In genomic region chr18:79445740-79446566, GRCh38 we compare ENCODE assay signal across 19 cellular contexts. TPM values are rescaled to one million over a fixed set of nuclear protein-coding genes. Genes with fewer than 3 reads are reported as not detected.
DNase-seq lines count a peak whose midpoint lies in the region; ATAC-seq, FAIRE-seq and TF ChIP-seq lines count a peak whose summit lies in the region.
"Had no signal": no experiment of that assay in that cellular context is flagged by ENCODE, and none has a peak within 500 bp of the region (broad histone marks: within the 10 kb centered on the region; RNA-seq: fewer than 3 reads in every experiment).

No MANE protein-coding gene starts in this region.

- no peak overlapping the region for H4K5ac ChIP-seq in H1 (ENCODE audit: insufficient read length, low read depth, low read length)

- H3K79me2 ChIP-seq in H1 (ENCODE audit: control insufficient read depth in 1 of 2, insufficient read depth in 2 of 2, low read length in 2 of 2) (no peaks in the 10 kb centered on the region), osteoblast (ENCODE audit: insufficient read depth, low read length) (no peaks in the 10 kb centered on the region)

- in situ Hi-C loops in HAP-1 (cut with MboI; ENCODE audit: low sequenced_read_pairs), result no loop called here

- no peak overlapping the region for H3K4ac ChIP-seq in H1 (replicated peaks; ENCODE audit: insufficient read length, low read depth, low read length)

- no peak overlapping the region for H3K18ac ChIP-seq in H1 (ENCODE audit: extremely low read depth, low read length)

- H3K4me3 Mint-ChIP-seq in activated CD4-positive, alpha-beta T cell treated with anti-CD3 and anti-CD28 coated beads, Interleukin-2, amount 10 ng/mL, durations not matched to agents 24 days and 14 days, result no peak overlapping the region
- H3K4me3 Mint-ChIP-seq in activated CD4-positive, alpha-beta T cell treated with anti-CD3 and anti-CD28 coated beads for 36 hours, result no peak overlapping the region

- H3K23me2 ChIP-seq in H1 (ENCODE audit: low read depth, low read length), result no peaks in the 10 kb centered on the region

- H3K4me3 ChIP-seq in HAP-1 (no peak overlapping the region), H1 (ENCODE audit: extremely low read depth in 1 of 4, insufficient read depth in 2 of 4, low read depth in 3 of 4, low read length in 4 of 4) (no peak overlapping the region), osteoblast (ENCODE audit: insufficient read depth, low read length) (no peak overlapping the region)
- H3K4me3 ChIP-seq: ascending aorta, ovary had no signal

- H3K4me1 ChIP-seq in HAP-1 (peaks cover 10% of the 10 kb centered on the region), H1 (replicated peaks in 1 of 4; ENCODE audit: control insufficient read depth in 3 of 4, insufficient read depth in 4 of 4, low read length in 3 of 4) (no peaks in the 10 kb centered on the region; a peak in 2 of 7 replicates), osteoblast (ENCODE audit: insufficient read depth, low read length) (peaks cover 20% of the 10 kb centered on the region)
- H3K4me1 ChIP-seq: foreskin keratinocyte had no signal

- H3K79me1 ChIP-seq in H1 (ENCODE audit: low read depth, low read length), result no peaks in the 10 kb centered on the region

- no peak overlapping the region for H3K23ac ChIP-seq in H1 (ENCODE audit: insufficient read length)

- no peak overlapping the region for H3K56ac ChIP-seq in H1 (replicated peaks; ENCODE audit: insufficient read length, low read depth, low read length)

- 0 out of 2 replicates have a peak overlapping the region, but pooled peaks have one; percentile 32 for H2AK5ac ChIP-seq in H1 (ENCODE audit: low read depth, low read length)

- H4K8ac ChIP-seq in H1 (ENCODE audit: extremely low read depth, insufficient read depth, low read length), result no peak overlapping the region

- TF ChIP-seq EP300 in H1 (IDR thresholded peaks at IDR 0.05; ENCODE audit: borderline replicate concordance in 1 of 2, low read depth in 2 of 2, low read length in 2 of 2), result no peak

- H3K27me3 ChIP-seq in HAP-1 (ENCODE audit: low read depth) (no peaks in the 10 kb centered on the region), H1 (replicated peaks in 1 of 4; ENCODE audit: control insufficient read depth in 3 of 4, extremely low read depth in 1 of 4, insufficient read depth in 3 of 4, low read length in 3 of 4) (no peaks in the 10 kb centered on the region), osteoblast (ENCODE audit: insufficient read depth, low read length) (no peaks in the 10 kb centered on the region)
- H3K27me3 ChIP-seq: ascending aorta, foreskin keratinocyte, ovary had no signal

- H3K36me3 ChIP-seq in HAP-1 (replicated peaks) (peaks cover 14% of the 10 kb centered on the region; the same call in 1 of the 2 replicates), H1 (ENCODE audit: control insufficient read depth in 2 of 4, insufficient read depth in 4 of 4, low read length in 3 of 4) (no peaks in the 10 kb centered on the region; a peak in 1 of 8 replicates), osteoblast (ENCODE audit: insufficient read depth, low read length) (no peaks in the 10 kb centered on the region)
- H3K36me3 ChIP-seq: ovary had no signal

- H3K9me3 ChIP-seq in HAP-1 (no peaks in the 10 kb centered on the region), H1 (ENCODE audit: insufficient read depth in 2 of 2, low read depth in 1 of 2, low read length in 1 of 2) (no peaks in the 10 kb centered on the region), osteoblast (ENCODE audit: low read depth, low read length) (no peaks in the 10 kb centered on the region)
- H3K9me3 ChIP-seq: ascending aorta, ovary had no signal

- no peak overlapping the region for H3K9ac ChIP-seq in H1 (replicated peaks in 1 of 4; ENCODE audit: extremely low read depth in 1 of 4, low read depth in 3 of 4, low read length in 3 of 4)

- no peak overlapping the region for H3K14ac ChIP-seq in H1 (ENCODE audit: insufficient read length)

- peaks cover 12% of the 10 kb centered on the region for H3K4me1 Mint-ChIP-seq in activated CD4-positive, alpha-beta T cell treated with anti-CD3 and anti-CD28 coated beads, Interleukin-2, amount 10 ng/mL, durations not matched to agents 24 days and 14 days
- H3K4me1 Mint-ChIP-seq in activated CD4-positive, alpha-beta T cell treated with anti-CD3 and anti-CD28 coated beads for 36 hours, result peaks cover 26% of the 10 kb centered on the region

- H3K9me3 Mint-ChIP-seq in activated CD4-positive, alpha-beta T cell treated with anti-CD3 and anti-CD28 coated beads, Interleukin-2, amount 10 ng/mL, durations not matched to agents 24 days and 14 days, result no peaks in the 10 kb centered on the region
- no peaks in the 10 kb centered on the region for H3K9me3 Mint-ChIP-seq in activated CD4-positive, alpha-beta T cell treated with anti-CD3 and anti-CD28 coated beads for 36 hours (ENCODE audit: low read depth)

- ATAC-seq in activated CD4-positive, alpha-beta T cell treated with anti-CD3 and anti-CD28 coated beads for 36 hours, result no peak
- ATAC-seq: foreskin keratinocyte, left colon had no signal

- H2BK120ac ChIP-seq in H1 (replicated peaks; ENCODE audit: low read depth, low read length), result no peak overlapping the region

- H4K91ac ChIP-seq in H1 (replicated peaks; ENCODE audit: insufficient read length, low read length), result no peak overlapping the region

- H3K36me3 Mint-ChIP-seq in activated CD4-positive, alpha-beta T cell treated with anti-CD3 and anti-CD28 coated beads, Interleukin-2, amount 10 ng/mL, durations not matched to agents 24 days and 14 days (ENCODE audit: low read depth), result peaks cover 34% of the 10 kb centered on the region
- peaks cover 47% of the 10 kb centered on the region for H3K36me3 Mint-ChIP-seq in activated CD4-positive, alpha-beta T cell treated with anti-CD3 and anti-CD28 coated beads for 36 hours (ENCODE audit: low read depth)

- no peak overlapping the region for H2BK15ac ChIP-seq in H1 (ENCODE audit: low read length)

- H3K27ac Mint-ChIP-seq in activated CD4-positive, alpha-beta T cell treated with anti-CD3 and anti-CD28 coated beads, Interleukin-2, amount 10 ng/mL, durations not matched to agents 24 days and 14 days, result peak overlapping the region; percentile 15
- no peak overlapping the region for H3K27ac Mint-ChIP-seq in activated CD4-positive, alpha-beta T cell treated with anti-CD3 and anti-CD28 coated beads for 36 hours

- TF ChIP-seq CTCF in H1 (IDR thresholded peaks at IDR 0.05; ENCODE audit: control extremely low read depth in 1 of 3, insufficient read depth in 1 of 3, low read depth in 1 of 3, low read length in 3 of 3), result no peak
- no peak for TF ChIP-seq CTCF in osteoblast (IDR thresholded peaks at IDR 0.05; ENCODE audit: extremely low read depth, low read depth, low read length)

- H2BK20ac ChIP-seq in H1 (ENCODE audit: low read length), result no peak overlapping the region

- no peak for TF ChIP-seq RAD21 in H1 (IDR thresholded peaks at IDR 0.05 in 1 of 2, conservative IDR thresholded peaks at IDR 0.05 in 1 of 2; ENCODE audit: low read depth in 2 of 2, low read length in 2 of 2)

- CTCF ChIA-PET in H1 (lab: Charles Lee; ENCODE audit: partially characterized antibody), result interaction anchor here (0.8 to 1.4 kb wide), 2 partner anchors 65 to 92 kb away, joined by 3 read pairs; no protein-coding TSS in a partner anchor
- CTCF ChIA-PET in activated CD4-positive, alpha-beta T cell treated with anti-CD3 and anti-CD28 coated beads for 36 hours (lab: Charles Lee), result interaction anchor here (0.6 kb wide), 1 partner anchor 66 kb away, joined by 3 read pairs; no protein-coding TSS in a partner anchor

- POLR2A ChIA-PET in H1 (lab: Charles Lee; ENCODE audit: partially characterized antibody), result interaction anchor here (1.1 kb wide), 1 partner anchor 50 kb away, joined by 3 read pairs; no protein-coding TSS in a partner anchor
- POLR2A ChIA-PET in activated CD4-positive, alpha-beta T cell treated with anti-CD3 and anti-CD28 coated beads for 36 hours (lab: Charles Lee), result interaction anchor here (0.5 kb wide), 1 partner anchor 506 kb away, joined by 3 read pairs; the partner anchor contains the start of gene SLC66A2

- H3K4me2 ChIP-seq in H1 (ENCODE audit: insufficient read depth in 1 of 2, low read depth in 2 of 2, low read length in 2 of 2), result no peak overlapping the region
- peak overlapping the region; percentile 20 for H3K4me2 ChIP-seq in osteoblast (ENCODE audit: insufficient read depth, low read length)

- H2BK12ac ChIP-seq in H1 (ENCODE audit: low read depth, low read length), result no peak overlapping the region

- WGBS in H1 (ENCODE audit: extremely low coverage in 1 of 2, insufficient coverage in 1 of 2, insufficient read length in 1 of 2, insufficient replicate concordance in 2 of 2, low coverage in 1 of 2, low lambda C conversion rate in 2 of 2, missing lambda C conversion rate in 1 of 2), 2 experiments, result 83% methylated on average over 17 of the region's 17 CpGs; no CpG with 5 or more reads in 1 of the 2 experiments

- no peaks in the 10 kb centered on the region for H4K20me1 ChIP-seq in H1 (replicated peaks in 1 of 2; ENCODE audit: control insufficient read depth in 1 of 2, insufficient read depth in 2 of 2, low read length in 2 of 2)
- H4K20me1 ChIP-seq in osteoblast (ENCODE audit: insufficient read depth, low read length), result peaks cover 17% of the 10 kb centered on the region

- intact Hi-C loops in activated CD4-positive, alpha-beta T cell treated with anti-CD3 and anti-CD28 coated beads, Interleukin-2, amount 10 ng/mL, durations not matched to agents 24 days and 14 days (cut with micrococcal nuclease), result loop anchor here (5.0 kb wide), 1 partner anchor 76 kb away; no protein-coding TSS in a partner anchor
- intact Hi-C loops in activated CD4-positive, alpha-beta T cell treated with anti-CD3 and anti-CD28 coated beads for 36 hours (cut with DNase I, micrococcal nuclease), result no loop called here

- no peaks in the 10 kb centered on the region for H3K27me3 Mint-ChIP-seq in activated CD4-positive, alpha-beta T cell treated with anti-CD3 and anti-CD28 coated beads, Interleukin-2, amount 10 ng/mL, durations not matched to agents 24 days and 14 days
- H3K27me3 Mint-ChIP-seq in activated CD4-positive, alpha-beta T cell treated with anti-CD3 and anti-CD28 coated beads for 36 hours, result no peaks in the 10 kb centered on the region

- no peak for TF ChIP-seq POLR2A in H1 (IDR thresholded peaks at IDR 0.05; ENCODE audit: control extremely low read depth in 1 of 2, low read depth in 2 of 2, low read length in 2 of 2)

- DNase-seq in activated CD4-positive, alpha-beta T cell treated with anti-CD3 and anti-CD28 coated beads, Interleukin-2, amount 10 ng/mL, durations not matched to agents 24 days and 14 days, result no peak
- DNase-seq in activated CD4-positive, alpha-beta T cell treated with anti-CD3 and anti-CD28 coated beads for 48 hours, result no peak
- DNase-seq in HAP-1 (ENCODE audit: low spot score in 2 of 2) (peak; percentile 9 to 59), H1 (ENCODE audit: low read depth in 1 of 2, low spot score in 2 of 2) (no peak), osteoblast (ENCODE audit: insufficient read length, low spot score, missing footprints) (peak; percentile 97), NCI-H510A treated with DMSO at 0.1 percent for 48 hours (lab: John Stamatoyannopoulos, UW) (no peak), COR-L47 (lab: John Stamatoyannopoulos, UW) (no peak)
- DNase-seq in activated CD4-positive, alpha-beta T cell treated with anti-CD3 and anti-CD28 coated beads for 36 hours, result no peak
- DNase-seq: activated CD4-positive, CD25-positive, alpha-beta regulatory T cell treated with anti-CD3 and anti-CD28 coated beads, Interleukin-2, amount 50 U/mL, for 72 hours; activated effector memory CD4-positive, alpha-beta T cell treated with anti-CD3 and anti-CD28 coated beads, Interleukin-2, amount 50 U/mL, for 16 hours; foreskin keratinocyte; left colon; NCI-H1417 treated with DMSO at 0.1 percent for 48 hours; NCI-H2171 treated with DMSO at 0.1 percent for 48 hours; NCI-H748 treated with DMSO at 0.1 percent for 48 hours; ovary; stimulated activated CD8-positive, alpha-beta memory T cell treated with anti-CD3 and anti-CD28 coated beads, Interleukin-4, amount 100 ng/mL, for 48 hours had no signal

- H2BK5ac ChIP-seq in H1 (ENCODE audit: low read depth, low read length), result 0 out of 2 replicates have a peak overlapping the region, but pooled peaks have one; percentile 40

- no peak for FAIRE-seq in H1 (lab: Jason Lieb, UNC)

- H2AFZ ChIP-seq in H1 (ENCODE audit: low read length), result no peak overlapping the region
- H2AFZ ChIP-seq in osteoblast (ENCODE audit: low read length), result no peak overlapping the region

- H3K27ac ChIP-seq in H1 (ENCODE audit: low read depth, low read length), result no peak overlapping the region
- H3K27ac ChIP-seq in osteoblast (ENCODE audit: low read depth, low read length), result no peak overlapping the region
- H3K27ac ChIP-seq: 22Rv1, ascending aorta, foreskin keratinocyte, ovary had no signal

RNA-seq across cellular contexts. Expression of gene NFATC1, which starts 50.2 kb away (rescaled TPM):
- total RNA-seq in activated CD4-positive, alpha-beta T cell treated with anti-CD3 and anti-CD28 coated beads, Interleukin-2, amount 10 ng/mL, durations not matched to agents 24 days and 14 days, result 105 and 107 TPM in 2 replicates
- total RNA-seq in H1 (2021; fragmentation: NEBNext Ultra II Directional; extraction: Animal tissue kit (Norgen Biotek cat#: 25700)), result 6.6 and 6.8 TPM in 2 replicates
- polyA plus RNA-seq in H1 (2011; rRNA removed), result 2.0 and 3.2 TPM in 2 replicates
- polyA plus RNA-seq in H1 (2011; cell fraction: cytosol; rRNA removed), result 1.4 TPM
- 4.2 TPM for polyA plus RNA-seq in H1 (2011; cell fraction: nucleus; rRNA removed)
- polyA plus RNA-seq in H1 (2012, experiment 1 of 2), result 4.8 to 6.0 TPM (median 5.5 TPM) in 4 replicates
- 4.5 TPM for polyA plus RNA-seq in H1 (2012, experiment 2 of 2)
- polyA plus RNA-seq in H1 (2013, experiment 1 of 2), result 3.5 TPM
- polyA plus RNA-seq in H1 (2013, experiment 2 of 2), result 3.6 TPM
- polyA minus RNA-seq in H1 (2011; rRNA and poly(A)+ RNA removed), result 2.4 and 2.8 TPM in 2 replicates
- polyA minus RNA-seq in H1 (2011; cell fraction: cytosol; rRNA and poly(A)+ RNA removed), result 7.3 TPM
- 8.7 TPM for polyA minus RNA-seq in H1 (2011; cell fraction: nucleus; rRNA and poly(A)+ RNA removed)
- total RNA-seq in osteoblast, result 5.3 and 6.2 TPM in 2 replicates
- total RNA-seq in activated CD4-positive, alpha-beta T cell treated with anti-CD3 and anti-CD28 coated beads for 36 hours, result 100 to 1,000 TPM in 1 of 2 experiments, 10 to 100 TPM in 1; 96.0 to 104 TPM

Comparison
In these comparisons a context has a peak if more than half of its experiments do, and no peak if none do; other contexts are left out.
1. DNase-seq: peak in HAP-1 (2 of 2) and osteoblast (single experiment); none in activated CD4-positive, alpha-beta T cell treated with anti-CD3 and anti-CD28 coated beads, Interleukin-2, amount 10 ng/mL, durations not matched to agents 24 days and 14 days (single experiment), activated CD4-positive, alpha-beta T cell treated with anti-CD3 and anti-CD28 coated beads for 48 hours (single experiment), H1 (0 of 2), NCI-H510A treated with DMSO at 0.1 percent for 48 hours (single experiment), COR-L47 (single experiment) and activated CD4-positive, alpha-beta T cell treated with anti-CD3 and anti-CD28 coated beads for 36 hours (single experiment).
2. RNA of gene NFATC1, which starts 50.2 kb away (total RNA-seq): 105 to 107 TPM in activated CD4-positive, alpha-beta T cell treated with anti-CD3 and anti-CD28 coated beads, Interleukin-2, amount 10 ng/mL, durations not matched to agents 24 days and 14 days and 96.0 to 104 TPM in activated CD4-positive, alpha-beta T cell treated with anti-CD3 and anti-CD28 coated beads for 36 hours; 6.6 to 6.8 TPM in H1 and 5.3 to 6.2 TPM in osteoblast; every median in the first group is over 10 times any median in the second.